Comparison of ENCODE assay signal across 8 cellular contexts in the genomic region with DNA sequence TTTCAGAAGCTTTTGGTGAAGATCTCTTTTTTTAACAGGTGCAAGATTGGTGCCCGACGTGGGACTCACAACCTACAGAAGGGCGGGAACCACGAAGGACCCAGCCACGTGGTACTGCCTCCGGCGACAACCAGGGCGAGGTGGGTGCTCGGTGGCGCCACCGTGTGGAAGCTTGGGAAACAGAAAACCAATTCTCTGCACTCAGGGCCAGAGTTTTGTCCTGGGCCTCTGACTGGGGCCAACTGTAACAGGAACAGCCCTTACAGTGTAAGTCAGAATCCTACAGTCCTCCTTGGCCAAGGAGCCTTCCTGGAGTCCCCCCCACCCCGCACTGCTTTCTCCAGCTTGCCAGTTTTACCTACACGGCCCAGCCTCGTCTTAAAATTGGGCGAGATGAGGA. TPM values are rescaled to one million over a fixed set of nuclear protein-coding genes. Genes with fewer than 3 reads are reported as not detected.
DNase-seq lines count a peak whose midpoint lies in the region; ATAC-seq, FAIRE-seq and TF ChIP-seq lines count a peak whose summit lies in the region.

No MANE protein-coding gene starts in this region.

- H3K4me1 ChIP-seq in liver (ENCODE audit: control insufficient read depth in 4 of 4, insufficient read depth in 4 of 4, low read length in 3 of 4), result no peaks in the 10 kb centered on the region

- POLR2A ChIA-PET in AG04450 (lab: Yijun Ruan, JAX), result no interaction called here

- WGBS in liver, result 38% methylated on average over 15 of the region's 15 CpGs

- no peaks in the 10 kb centered on the region for H3K36me3 ChIP-seq in brain microvascular endothelial cell (replicated peaks)
- no peaks in the 10 kb centered on the region for H3K36me3 ChIP-seq in liver (ENCODE audit: control insufficient read depth in 4 of 4, insufficient read depth in 3 of 4, low read depth in 1 of 4, low read length in 3 of 4)

- CTCF ChIA-PET in AG04450 (lab: Charles Lee), result no interaction called here

- TF ChIP-seq RAD21 in liver (IDR thresholded peaks at IDR 0.05), result peak; percentile 43 to 67

- no peaks in the 10 kb centered on the region for H3K36me3 Mint-ChIP-seq in T-helper 17 cell (ENCODE audit: low read depth)
- H3K36me3 Mint-ChIP-seq in stimulated activated memory B cell treated with anti-CD40 and anti-IgM and Interleukin-4, amounts not matched to agents 10 μg/mL and 1 μg/mL and 100 μg/mL, for 72 hours, result no peaks in the 10 kb centered on the region

- no peaks in the 10 kb centered on the region for H3K9me3 Mint-ChIP-seq in stimulated activated memory B cell treated with anti-CD40 and anti-IgM and Interleukin-4, amounts not matched to agents 10 μg/mL and 1 μg/mL and 100 μg/mL, for 72 hours

- no peak overlapping the region for H3K27ac ChIP-seq in AG04450 (ENCODE audit: low read depth, low read length)
- no peak overlapping the region for H3K27ac ChIP-seq in brain microvascular endothelial cell
- H3K27ac ChIP-seq in liver (ENCODE audit: low read depth in 1 of 2, low read length in 2 of 2), result no peak overlapping the region

- no peak overlapping the region for H3K4me3 Mint-ChIP-seq in T-helper 17 cell
- no peak overlapping the region for H3K4me3 Mint-ChIP-seq in stimulated activated memory B cell treated with anti-CD40 and anti-IgM and Interleukin-4, amounts not matched to agents 10 μg/mL and 1 μg/mL and 100 μg/mL, for 72 hours

- DNase-seq in AG04450 (ENCODE audit: low read depth, low spot score) (no peak), H54 (ENCODE audit: insufficient read length, low spot score) (peak; percentile 43), T-helper 17 cell (peak; percentile 36 to 64 (median 36)), brain microvascular endothelial cell (no peak), frontal cortex (ENCODE audit: low spot score in 2 of 2) (no peak), SK-N-DZ (ENCODE audit: low spot score) (no peak)

- FAIRE-seq in H54 (lab: Jason Lieb, UNC) (no peak), frontal cortex (lab: Jason Lieb, UNC) (no peak)

- no peak overlapping the region for H3K4me3 ChIP-seq in AG04450 (ENCODE audit: low read depth, low read length)
- no peak overlapping the region for H3K4me3 ChIP-seq in brain microvascular endothelial cell (ENCODE audit: low read depth, low read length)
- H3K4me3 ChIP-seq in liver (ENCODE audit: low read depth in 1 of 3, low read length in 3 of 3), result no peak overlapping the region

- in situ Hi-C loops in brain microvascular endothelial cell (cut with HindIII; ENCODE audit: low pct_ligation_motif_present, low sequenced_read_pairs), result no loop called here

- H3K27me3 Mint-ChIP-seq in T-helper 17 cell, result peaks cover 8% of the 10 kb centered on the region
- H3K27me3 Mint-ChIP-seq in stimulated activated memory B cell treated with anti-CD40 and anti-IgM and Interleukin-4, amounts not matched to agents 10 μg/mL and 1 μg/mL and 100 μg/mL, for 72 hours, result peaks cover 51% of the 10 kb centered on the region

- no peak for TF ChIP-seq POLR2A in H54 (IDR thresholded peaks at IDR 0.05; ENCODE audit: low read depth, low read length)

- ATAC-seq in T-helper 17 cell, result peak; percentile 81
- peak; percentile 41 for ATAC-seq in stimulated activated memory B cell treated with anti-CD40 and anti-IgM and Interleukin-4, amounts not matched to agents 10 μg/mL and 1 μg/mL and 100 μg/mL, for 72 hours

- no peak overlapping the region for H3K27ac Mint-ChIP-seq in T-helper 17 cell
- no peak overlapping the region for H3K27ac Mint-ChIP-seq in stimulated activated memory B cell treated with anti-CD40 and anti-IgM and Interleukin-4, amounts not matched to agents 10 μg/mL and 1 μg/mL and 100 μg/mL, for 72 hours

- peaks cover 8% of the 10 kb centered on the region for H3K4me1 Mint-ChIP-seq in T-helper 17 cell
- no peaks in the 10 kb centered on the region for H3K4me1 Mint-ChIP-seq in stimulated activated memory B cell treated with anti-CD40 and anti-IgM and Interleukin-4, amounts not matched to agents 10 μg/mL and 1 μg/mL and 100 μg/mL, for 72 hours

- peak; percentile 24 for TF ChIP-seq CTCF in AG04450 (IDR thresholded peaks at IDR 0.05; ENCODE audit: low read depth, low read length)
- TF ChIP-seq CTCF in brain microvascular endothelial cell (IDR thresholded peaks at IDR 0.05; ENCODE audit: low read depth, low read length, missing control alignments), result peak; percentile 51
- peak; percentile 48 for TF ChIP-seq CTCF in liver (IDR thresholded peaks at IDR 0.05; ENCODE audit: low read depth, low read length, missing input control)

- no peaks in the 10 kb centered on the region for H3K9me3 ChIP-seq in AG04450 (ENCODE audit: control insufficient read depth, insufficient read depth, low read length)
- no peaks in the 10 kb centered on the region for H3K9me3 ChIP-seq in T-helper 17 cell (ENCODE audit: control insufficient read depth, low read length, poor library complexity, severe bottlenecking)
- no peaks in the 10 kb centered on the region for H3K9me3 ChIP-seq in liver (ENCODE audit: control insufficient read depth in 4 of 4, low read length in 3 of 4)

- H3K27me3 ChIP-seq in AG04450 (ENCODE audit: control insufficient read depth, insufficient read depth, low read length) (no peaks in the 10 kb centered on the region), brain microvascular endothelial cell (replicated peaks) (no peaks in the 10 kb centered on the region), liver (ENCODE audit: control insufficient read depth in 4 of 4, insufficient read depth in 4 of 4, low read length in 3 of 4) (peaks cover 0 to 3% (median 0%) of the 10 kb centered on the region in 4 donors)

- no peak overlapping the region for H3K9ac ChIP-seq in liver (ENCODE audit: low read depth in 1 of 2, low read length in 2 of 2)

TF ChIP-seq in liver, 16 proteins besides CTCF, POLR2A, EP300 and RAD21 (continues in another document):
- TF ChIP-seq HNF4G (IDR thresholded peaks at IDR 0.05), result no peak
- TF ChIP-seq RXRA (IDR thresholded peaks at IDR 0.05), result no peak
- TF ChIP-seq, protein P1, sequence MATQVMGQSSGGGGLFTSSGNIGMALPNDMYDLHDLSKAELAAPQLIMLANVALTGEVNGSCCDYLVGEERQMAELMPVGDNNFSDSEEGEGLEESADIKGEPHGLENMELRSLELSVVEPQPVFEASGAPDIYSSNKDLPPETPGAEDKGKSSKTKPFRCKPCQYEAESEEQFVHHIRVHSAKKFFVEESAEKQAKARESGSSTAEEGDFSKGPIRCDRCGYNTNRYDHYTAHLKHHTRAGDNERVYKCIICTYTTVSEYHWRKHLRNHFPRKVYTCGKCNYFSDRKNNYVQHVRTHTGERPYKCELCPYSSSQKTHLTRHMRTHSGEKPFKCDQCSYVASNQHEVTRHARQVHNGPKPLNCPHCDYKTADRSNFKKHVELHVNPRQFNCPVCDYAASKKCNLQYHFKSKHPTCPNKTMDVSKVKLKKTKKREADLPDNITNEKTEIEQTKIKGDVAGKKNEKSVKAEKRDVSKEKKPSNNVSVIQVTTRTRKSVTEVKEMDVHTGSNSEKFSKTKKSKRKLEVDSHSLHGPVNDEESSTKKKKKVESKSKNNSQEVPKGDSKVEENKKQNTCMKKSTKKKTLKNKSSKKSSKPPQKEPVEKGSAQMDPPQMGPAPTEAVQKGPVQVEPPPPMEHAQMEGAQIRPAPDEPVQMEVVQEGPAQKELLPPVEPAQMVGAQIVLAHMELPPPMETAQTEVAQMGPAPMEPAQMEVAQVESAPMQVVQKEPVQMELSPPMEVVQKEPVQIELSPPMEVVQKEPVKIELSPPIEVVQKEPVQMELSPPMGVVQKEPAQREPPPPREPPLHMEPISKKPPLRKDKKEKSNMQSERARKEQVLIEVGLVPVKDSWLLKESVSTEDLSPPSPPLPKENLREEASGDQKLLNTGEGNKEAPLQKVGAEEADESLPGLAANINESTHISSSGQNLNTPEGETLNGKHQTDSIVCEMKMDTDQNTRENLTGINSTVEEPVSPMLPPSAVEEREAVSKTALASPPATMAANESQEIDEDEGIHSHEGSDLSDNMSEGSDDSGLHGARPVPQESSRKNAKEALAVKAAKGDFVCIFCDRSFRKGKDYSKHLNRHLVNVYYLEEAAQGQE (IDR thresholded peaks at IDR 0.05), result no peak
- no peak for TF ChIP-seq EGR1 (IDR thresholded peaks at IDR 0.05; ENCODE audit: low read depth in 2 of 2)

RNA-seq across cellular contexts. Expression of a gene that starts 11.6 kb away (rescaled TPM):
- polyA plus RNA-seq in AG04450 (2011; rRNA removed) (not detected in 2 replicates), liver (not detected)
- 0.09 TPM in 1 of 2 replicates, not detected in the other for polyA minus RNA-seq in AG04450 (2011; rRNA and poly(A)+ RNA removed)
- total RNA-seq in T-helper 17 cell (not detected), liver (not detected), frontal cortex (not detected)
- polyA plus RNA-seq in SK-N-DZ (2014; cell fraction: cytosol; rRNA removed), result not detected in 2 replicates
- not detected in 2 replicates for polyA plus RNA-seq in SK-N-DZ (2014; cell fraction: nucleus; rRNA removed)

RNA-seq across cellular contexts. Expression of a gene that starts 13.9 kb away (rescaled TPM):
- polyA plus RNA-seq in AG04450 (2011; rRNA removed) (not detected in 2 replicates), liver (10 to 100 TPM; 40.4 to 43.4 TPM)
- not detected in 2 replicates for polyA minus RNA-seq in AG04450 (2011; rRNA and poly(A)+ RNA removed)
- total RNA-seq in T-helper 17 cell (100 to 1,000 TPM in 1 of 2 donors, 1 to 10 TPM in 1; 4.6 to 110 TPM), liver (10 to 100 TPM; 38.4 to 99.3 TPM), frontal cortex (7.3 TPM)
- not detected in 2 replicates for polyA plus RNA-seq in SK-N-DZ (2014; cell fraction: cytosol; rRNA removed)
- not detected in 2 replicates for polyA plus RNA-seq in SK-N-DZ (2014; cell fraction: nucleus; rRNA removed)

RNA-seq across cellular contexts. Expression of a gene that starts 29.3 kb away (rescaled TPM):
- not detected in 2 replicates for polyA plus RNA-seq in AG04450 (2011; rRNA removed)
- polyA minus RNA-seq in AG04450 (2011; rRNA and poly(A)+ RNA removed), result not detected in 2 replicates
- total RNA-seq in T-helper 17 cell, result 1 to 10 TPM; 2.0 to 9.1 TPM
- 10 to 100 TPM; 19.5 to 35.2 TPM for total RNA-seq in liver
- polyA plus RNA-seq in liver, result 1 to 10 TPM; 3.3 to 4.7 TPM
- 6.9 TPM for total RNA-seq in frontal cortex
- not detected in 2 replicates for polyA plus RNA-seq in SK-N-DZ (2014; cell fraction: cytosol; rRNA removed)
- not detected in 2 replicates for polyA plus RNA-seq in SK-N-DZ (2014; cell fraction: nucleus; rRNA removed)

RNA-seq across cellular contexts. Expression of a gene that starts 47.1 kb away (rescaled TPM):
- polyA plus RNA-seq in AG04450 (2011; rRNA removed) (not detected in 2 replicates), liver (100 to 1,000 TPM in 1 of 2 donors, 10 to 100 TPM in 1; 35.0 to 125 TPM)
- not detected in 2 replicates for polyA minus RNA-seq in AG04450 (2011; rRNA and poly(A)+ RNA removed)
- total RNA-seq in T-helper 17 cell (100 to 1,000 TPM in 1 of 2 donors, 10 to 100 TPM in 1; 11.9 to 138 TPM), liver (100 to 1,000 TPM; 191 to 603 TPM), frontal cortex (28.9 TPM)
- polyA plus RNA-seq in SK-N-DZ (2014; cell fraction: cytosol; rRNA removed), result not detected in 2 replicates
- not detected in 2 replicates for polyA plus RNA-seq in SK-N-DZ (2014; cell fraction: nucleus; rRNA removed)

RNA-seq across cellular contexts. Expression of a gene that starts 55.7 kb away (rescaled TPM):
- polyA plus RNA-seq in AG04450 (2011; rRNA removed) (not detected in 2 replicates), liver (not detected)
- polyA minus RNA-seq in AG04450 (2011; rRNA and poly(A)+ RNA removed), result not detected in 2 replicates
- total RNA-seq in T-helper 17 cell (not detected), liver (not detected), frontal cortex (not detected)
- polyA plus RNA-seq in SK-N-DZ (2014; cell fraction: cytosol; rRNA removed), result not detected in 2 replicates
- polyA plus RNA-seq in SK-N-DZ (2014; cell fraction: nucleus; rRNA removed), result not detected in 2 replicates

Comparison
In these comparisons a context has a peak if more than half of its experiments do, and no peak if none do; other contexts are left out.
1. DNase-seq: peak in H54 (single experiment) and T-helper 17 cell (3 of 3); none in AG04450 (single experiment), brain microvascular endothelial cell (single experiment), frontal cortex (0 of 2) and SK-N-DZ (single experiment).
2. Peak in every context shown above with its lines, with median percentiles within 50 percentile points of each other: CTCF ChIP-seq.